ENCODE assay signal across 16 cellular contexts in the genomic region with DNA sequence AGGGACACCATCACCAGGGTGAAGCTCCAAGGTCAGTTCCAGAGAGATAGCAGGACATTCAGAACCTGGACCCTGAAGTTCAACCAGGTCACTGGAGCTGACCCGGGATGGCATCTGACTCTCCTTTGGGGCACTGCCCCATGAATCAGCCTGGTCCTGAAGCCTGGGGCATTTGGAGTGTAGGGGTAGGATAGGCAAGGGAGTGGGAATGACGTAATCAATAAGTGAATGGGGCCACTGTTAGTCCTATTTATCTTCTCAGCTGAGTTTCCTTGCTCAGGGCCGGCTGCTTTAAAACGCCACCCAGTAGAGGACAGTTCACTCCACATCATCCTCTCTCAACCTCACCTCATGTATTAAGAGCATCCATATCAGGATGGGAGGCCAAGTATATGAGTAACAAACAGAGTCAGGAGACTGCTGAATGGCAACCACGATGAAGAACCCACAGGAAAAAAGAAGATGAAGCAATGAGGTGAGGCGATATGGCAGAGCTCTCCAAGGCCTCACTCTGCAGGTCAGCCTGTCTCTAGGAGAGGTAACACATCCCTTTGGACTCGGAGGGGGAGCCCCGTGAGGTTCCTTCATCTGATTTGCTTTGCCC. TPM values are rescaled to one million over a fixed set of nuclear protein-coding genes. Genes with fewer than 3 reads are reported as not detected.
DNase-seq lines count a peak whose midpoint lies in the region; ATAC-seq and TF ChIP-seq lines count a peak whose summit lies in the region.
"Had no signal": no experiment of that assay in that cellular context is flagged by ENCODE, and none has a peak within 500 bp of the region (broad histone marks: within the 10 kb centered on the region; RNA-seq: fewer than 3 reads in every experiment).

No MANE protein-coding gene starts in this region.

- no peak overlapping the region for H3K4me2 ChIP-seq in GM23248 (ENCODE audit: unreplicated experiment)
- H3K4me2 ChIP-seq: KMS-11 had no signal

- no peaks in the 10 kb centered on the region for H3K9me3 ChIP-seq in GM23248 (ENCODE audit: low read depth)
- H3K9me3 ChIP-seq in T-helper 17 cell (ENCODE audit: control insufficient read depth, low read length, poor library complexity, severe bottlenecking): no peaks in the 10 kb centered on the region
- no peaks in the 10 kb centered on the region for H3K9me3 ChIP-seq in left lung
- H3K9me3 ChIP-seq: SJSA1 had no signal

- intact Hi-C loops in left lung (cut with DNase I): no loop called here

- peaks cover 9% of the 10 kb centered on the region for H3K27me3 Mint-ChIP-seq in glutamatergic neuron (ENCODE audit: unreplicated experiment)
- no peaks in the 10 kb centered on the region for H3K27me3 Mint-ChIP-seq in T-helper 17 cell

- no peaks in the 10 kb centered on the region for H3K36me3 ChIP-seq in GM23248 (ENCODE audit: low read depth)
- H3K36me3 ChIP-seq in left lung: no peaks in the 10 kb centered on the region

- H4K20me1 ChIP-seq in GM23248 (ENCODE audit: insufficient read depth): no peaks in the 10 kb centered on the region

- 93 to 95% methylated on average over 8 of the region's 8 CpGs for WGBS in GM23248 (ENCODE audit: low coverage in 1 of 2, low lambda C conversion rate in 2 of 2, missing lambda C conversion rate in 2 of 2), 2 experiments

- H3K9me2 ChIP-seq in GM23248 (ENCODE audit: insufficient read depth): no peaks in the 10 kb centered on the region

- in situ Hi-C loops in GM23248 (cut with MboI): no loop called here

- ATAC-seq in T-helper 17 cell (no peak), left lung (no peak), GM21529 (IDR thresholded peaks at IDR 0.05; ENCODE audit: unreplicated experiment) (no peak)

- H2AFZ ChIP-seq in GM23248: no peak overlapping the region

- DNase-seq in SIG-M5 treated with dmso at 0.1 percent for 504 hours (lab: John Stamatoyannopoulos, UW; ENCODE audit: unreplicated experiment) (peak; percentile 35), SIG-M5 (lab: John Stamatoyannopoulos, UW) (no peak), GM23248 (peak; percentile 48), NCI-H226 (peak; percentile 34), glutamatergic neuron (no peak), T-helper 17 cell (no peak), left lung (no peak)
- DNase-seq: C1 segment of cervical spinal cord, DMS153, GOT3, NCI-H2227 treated with DMSO at 0.1 percent for 48 hours had no signal

- H3K4me3 Mint-ChIP-seq in glutamatergic neuron (ENCODE audit: unreplicated experiment): peak overlapping the region; percentile 57
- no peak overlapping the region for H3K4me3 Mint-ChIP-seq in T-helper 17 cell

- H3K27me3 ChIP-seq in GM23248 (replicated peaks; ENCODE audit: insufficient read depth): no peaks in the 10 kb centered on the region
- H3K27me3 ChIP-seq in left lung: peaks cover 0 to 61% of the 10 kb centered on the region in 2 donors
- H3K27me3 ChIP-seq: SJSA1 had no signal

- TF ChIP-seq CTCF in glutamatergic neuron (IDR thresholded peaks at IDR 0.05; ENCODE audit: partially characterized antibody, unreplicated experiment) (no peak), left lung (IDR thresholded peaks at IDR 0.05) (no peak)

- peaks cover 5% of the 10 kb centered on the region for H3K9me3 Mint-ChIP-seq in glutamatergic neuron (ENCODE audit: unreplicated experiment)

- H3K36me3 Mint-ChIP-seq in glutamatergic neuron (ENCODE audit: unreplicated experiment) (no peaks in the 10 kb centered on the region), T-helper 17 cell (ENCODE audit: low read depth) (no peaks in the 10 kb centered on the region)

- no peak overlapping the region for H3K27ac ChIP-seq in GM23248
- H3K27ac ChIP-seq in left lung: no peak overlapping the region
- H3K27ac ChIP-seq: 22Rv1, KMS-11, SJSA1 had no signal

- H3K9ac ChIP-seq in GM23248: no peak overlapping the region
- H3K9ac ChIP-seq: KMS-11 had no signal

- H3K4me3 ChIP-seq in GM23248: no peak overlapping the region
- H3K4me3 ChIP-seq in left lung: no peak overlapping the region
- H3K4me3 ChIP-seq: SJSA1 had no signal

- peaks cover 25% of the 10 kb centered on the region for H3K79me2 ChIP-seq in GM23248 (ENCODE audit: insufficient read depth)

- H3K27ac Mint-ChIP-seq in glutamatergic neuron (ENCODE audit: unreplicated experiment) (peak overlapping the region; percentile 66), T-helper 17 cell (no peak overlapping the region)

- H3K4me1 ChIP-seq in GM23248 (ENCODE audit: insufficient read depth) (peaks cover 43% of the 10 kb centered on the region), left lung (peaks cover 0 to 30% of the 10 kb centered on the region in 2 donors)

- H3K4me1 Mint-ChIP-seq in glutamatergic neuron (ENCODE audit: low read depth, unreplicated experiment): peaks cover 22% of the 10 kb centered on the region
- H3K4me1 Mint-ChIP-seq in T-helper 17 cell: peaks cover 13% of the 10 kb centered on the region

- H3F3A ChIP-seq in GM23248 (ENCODE audit: insufficient read depth): peaks cover 33% of the 10 kb centered on the region

RNA-seq across cellular contexts. Expression of a gene that starts 1.8 kb away (rescaled TPM):
- 5.1 and 6.4 TPM in 2 replicates for total RNA-seq in GM23248 (2014; rRNA removed; shearing (Covaris generic))
- polyA plus RNA-seq in GM23248 (2016; fragmentation: Nextera tagmentation; extraction: Ambion mirVana): 4.4 and 5.9 TPM in 2 replicates
- total RNA-seq in glutamatergic neuron (ENCODE audit: unreplicated experiment): 1.0 TPM
- under 1 TPM in 1 of 2 donors, not detected in 1; 0.44 TPM for total RNA-seq in T-helper 17 cell
- total RNA-seq in left lung: under 1 TPM in 1 of 2 donors, not detected in 1; 0.41 TPM
- total RNA-seq: OCI-LY7 had no signal

Comparison
In these comparisons a context has a peak if more than half of its experiments do, and no peak if none do; other contexts are left out.
1. DNase-seq: peak in SIG-M5 treated with dmso at 0.1 percent for 504 hours (single experiment), GM23248 (single experiment) and NCI-H226 (single experiment); none in SIG-M5 (single experiment), glutamatergic neuron (single experiment), T-helper 17 cell (0 of 3) and left lung (0 of 2).